8 cellular contexts compared by ENCODE assay signal in the genomic region with DNA sequence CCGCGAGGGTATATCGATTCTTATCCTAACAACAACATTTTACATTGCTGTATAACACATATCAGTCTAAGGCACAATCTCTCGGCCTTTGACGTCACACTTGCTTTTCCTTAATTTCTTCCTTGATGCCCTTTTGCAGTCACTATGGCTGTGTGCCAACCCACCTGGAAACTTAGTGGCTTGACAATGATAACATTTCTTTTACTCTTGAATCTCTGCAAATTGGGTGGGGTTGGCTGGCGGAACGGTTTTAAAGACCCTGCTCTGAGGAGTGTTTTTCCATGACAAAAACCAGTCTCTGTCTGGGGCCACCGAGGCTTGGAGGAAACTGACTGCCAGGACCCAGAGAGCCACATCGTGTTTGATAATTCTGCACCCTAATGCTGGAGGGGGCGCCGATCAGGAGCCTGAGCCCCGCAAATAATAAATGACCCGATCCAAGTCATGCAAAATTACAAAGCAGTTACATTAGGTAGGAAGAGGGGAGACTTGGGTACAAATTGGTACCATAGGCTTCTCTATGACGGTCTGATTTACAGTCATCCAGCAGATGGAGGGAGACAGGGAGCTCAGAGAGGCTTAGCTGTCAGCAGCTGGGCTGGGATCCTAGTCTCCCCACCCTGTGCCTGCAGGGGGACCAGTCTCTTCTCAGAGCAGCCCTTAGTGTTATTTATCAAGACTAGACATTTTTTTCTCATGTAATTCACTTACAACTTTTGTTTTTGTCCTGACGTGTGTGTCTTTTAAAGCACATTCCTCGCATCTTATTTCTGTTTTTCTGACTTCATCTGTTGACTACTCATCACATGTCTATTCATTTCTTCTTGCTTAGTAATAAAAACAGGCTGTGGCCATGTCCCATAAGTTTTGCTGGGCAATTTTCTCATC.
A peak's percentile ranks its signal among the peaks of the same experiment; 100 is the strongest.
DNase-seq lines count a peak whose midpoint lies in the region; ATAC-seq and TF ChIP-seq lines count a peak whose summit lies in the region.

No MANE protein-coding gene starts in this region.

- H3K4me3 ChIP-seq in hepatocyte (no peak overlapping the region), spleen (no peak overlapping the region)

- no peaks in the 10 kb centered on the region for H3K36me3 Mint-ChIP-seq in stimulated activated naive CD8-positive, alpha-beta T cell treated with anti-CD3 and anti-CD28 coated beads, Interleukin-15, Interleukin-2, amounts not matched to agents 100 ng/mL and 50 ng/mL, for 24 hours (ENCODE audit: low read depth)
- H3K36me3 Mint-ChIP-seq in activated CD8-positive, alpha-beta T cell treated with anti-CD3 and anti-CD28 coated beads for 36 hours (ENCODE audit: low read depth), result no peaks in the 10 kb centered on the region

- no peak overlapping the region for H2AFZ ChIP-seq in hepatocyte

- no peaks in the 10 kb centered on the region for H4K20me1 ChIP-seq in hepatocyte (ENCODE audit: insufficient read depth, poor library complexity, severe bottlenecking)

- intact Hi-C loops in activated CD8-positive, alpha-beta T cell treated with anti-CD3 and anti-CD28 coated beads for 36 hours (cut with micrococcal nuclease), result no loop called here
- intact Hi-C loops in spleen (cut with DNase I; ENCODE audit: low total_unique reads), result no loop called here

- H3K27ac Mint-ChIP-seq in stimulated activated naive CD8-positive, alpha-beta T cell treated with anti-CD3 and anti-CD28 coated beads, Interleukin-15, Interleukin-2, amounts not matched to agents 100 ng/mL and 50 ng/mL, for 24 hours, result peak overlapping the region; percentile 0
- H3K27ac Mint-ChIP-seq in activated CD8-positive, alpha-beta T cell treated with anti-CD3 and anti-CD28 coated beads for 36 hours, result peak overlapping the region; percentile 41

- no peak for ATAC-seq in stimulated activated naive CD8-positive, alpha-beta T cell treated with anti-CD3 and anti-CD28 coated beads, Interleukin-15, Interleukin-2, amounts not matched to agents 100 U/mL and 50 U/mL, for 24 hours
- ATAC-seq in activated CD8-positive, alpha-beta T cell treated with anti-CD3 and anti-CD28 coated beads for 36 hours, result no peak

- no peak for DNase-seq in stimulated activated naive CD8-positive, alpha-beta T cell treated with anti-CD3 and anti-CD28 coated beads, Interleukin-15, Interleukin-2, amounts not matched to agents 100 U/mL and 50 U/mL, for 24 hours
- DNase-seq in activated CD8-positive, alpha-beta T cell treated with anti-CD3 and anti-CD28 coated beads for 36 hours, result peak; percentile 50
- DNase-seq in hepatocyte (ENCODE audit: low spot score) (peak; percentile 42), pons (ENCODE audit: low spot score) (no peak), spleen (no peak), NCI-H187 (lab: John Stamatoyannopoulos, UW) (no peak), NCI-H2107 treated with DMSO at 0.1 percent for 48 hours (lab: John Stamatoyannopoulos, UW; ENCODE audit: unreplicated experiment) (no peak)

- no peaks in the 10 kb centered on the region for H3K79me2 ChIP-seq in hepatocyte

- peaks cover 64% of the 10 kb centered on the region for H3K4me1 Mint-ChIP-seq in stimulated activated naive CD8-positive, alpha-beta T cell treated with anti-CD3 and anti-CD28 coated beads, Interleukin-15, Interleukin-2, amounts not matched to agents 100 ng/mL and 50 ng/mL, for 24 hours (ENCODE audit: low read depth)
- H3K4me1 Mint-ChIP-seq in activated CD8-positive, alpha-beta T cell treated with anti-CD3 and anti-CD28 coated beads for 36 hours (ENCODE audit: low read depth), result peaks cover 58% of the 10 kb centered on the region

- H3K9me3 ChIP-seq in hepatocyte (ENCODE audit: low read depth) (no peaks in the 10 kb centered on the region), spleen (no peaks in the 10 kb centered on the region)

- TF ChIP-seq POLR2A in spleen (IDR thresholded peaks at IDR 0.05), result no peak

- H3K27ac ChIP-seq in hepatocyte (peak overlapping the region; percentile 15), spleen (no peak overlapping the region)

- POLR2A ChIA-PET in activated CD8-positive, alpha-beta T cell treated with anti-CD3 and anti-CD28 coated beads for 36 hours (lab: Charles Lee), result interaction anchor here (1.6 to 8.9 kb wide), 3 partner anchors 16 to 39 kb away, joined by 3 to 96 read pairs (median 9); no protein-coding TSS in a partner anchor

- no peak overlapping the region for H3K4me2 ChIP-seq in hepatocyte

- 79% methylated on average over 16 of the region's 16 CpGs for WGBS in hepatocyte (ENCODE audit: low lambda C conversion rate, missing lambda C conversion rate)
- 88 to 92% (median 90%) methylated on average over 16 of the region's 16 CpGs for WGBS in spleen, 5 donors

- H3K27me3 ChIP-seq in hepatocyte, result peaks cover 3% of the 10 kb centered on the region
- no peaks in the 10 kb centered on the region for H3K27me3 ChIP-seq in spleen (replicated peaks in 1 of 7)

- H3K9me3 Mint-ChIP-seq in stimulated activated naive CD8-positive, alpha-beta T cell treated with anti-CD3 and anti-CD28 coated beads, Interleukin-15, Interleukin-2, amounts not matched to agents 100 ng/mL and 50 ng/mL, for 24 hours, result no peaks in the 10 kb centered on the region
- no peaks in the 10 kb centered on the region for H3K9me3 Mint-ChIP-seq in activated CD8-positive, alpha-beta T cell treated with anti-CD3 and anti-CD28 coated beads for 36 hours

- H3K4me1 ChIP-seq in hepatocyte (ENCODE audit: insufficient read depth) (peaks cover 10% of the 10 kb centered on the region), spleen (peaks cover 0 to 63% (median 37%) of the 10 kb centered on the region in 6 donors)

- H3K27me3 Mint-ChIP-seq in stimulated activated naive CD8-positive, alpha-beta T cell treated with anti-CD3 and anti-CD28 coated beads, Interleukin-15, Interleukin-2, amounts not matched to agents 100 ng/mL and 50 ng/mL, for 24 hours, result no peaks in the 10 kb centered on the region
- no peaks in the 10 kb centered on the region for H3K27me3 Mint-ChIP-seq in activated CD8-positive, alpha-beta T cell treated with anti-CD3 and anti-CD28 coated beads for 36 hours

- CTCF ChIA-PET in activated CD8-positive, alpha-beta T cell treated with anti-CD3 and anti-CD28 coated beads for 36 hours (lab: Charles Lee), result interaction anchor here (0.6 to 14.7 kb wide), 6 partner anchors 8 to 246 kb away, joined by 3 to 265 read pairs (median 4); no protein-coding TSS in a partner anchor

- H3K36me3 ChIP-seq in hepatocyte (replicated peaks; ENCODE audit: insufficient read depth, low read depth) (no peaks in the 10 kb centered on the region), spleen (no peaks in the 10 kb centered on the region)

- no peak for TF ChIP-seq CTCF in activated CD8-positive, alpha-beta T cell treated with anti-CD3 and anti-CD28 coated beads for 36 hours (IDR thresholded peaks at IDR 0.05)
- TF ChIP-seq CTCF in hepatocyte (IDR thresholded peaks at IDR 0.05; ENCODE audit: poor library complexity) (no peak), spleen (IDR thresholded peaks at IDR 0.05 in 8 of 11, conservative IDR thresholded peaks at IDR 0.05 in 3 of 11) (no peak)

- no peaks in the 10 kb centered on the region for H3K9me2 ChIP-seq in hepatocyte (replicated peaks; ENCODE audit: insufficient read depth)

- H3K4me3 Mint-ChIP-seq in stimulated activated naive CD8-positive, alpha-beta T cell treated with anti-CD3 and anti-CD28 coated beads, Interleukin-15, Interleukin-2, amounts not matched to agents 100 ng/mL and 50 ng/mL, for 24 hours, result peak overlapping the region; percentile 37
- H3K4me3 Mint-ChIP-seq in activated CD8-positive, alpha-beta T cell treated with anti-CD3 and anti-CD28 coated beads for 36 hours, result peak overlapping the region; percentile 66

Comparison
In these comparisons a context has a peak if more than half of its experiments do, and no peak if none do; other contexts are left out.
1. DNase-seq: peak in activated CD8-positive, alpha-beta T cell treated with anti-CD3 and anti-CD28 coated beads for 36 hours (single experiment) and hepatocyte (single experiment); none in stimulated activated naive CD8-positive, alpha-beta T cell treated with anti-CD3 and anti-CD28 coated beads, Interleukin-15, Interleukin-2, amounts not matched to agents 100 U/mL and 50 U/mL, for 24 hours (single experiment), pons (single experiment), spleen (single experiment), NCI-H187 (0 of 2) and NCI-H2107 treated with DMSO at 0.1 percent for 48 hours (single experiment).